Comparison of ENCODE assay signal across 1 cellular context in the genomic region with DNA sequence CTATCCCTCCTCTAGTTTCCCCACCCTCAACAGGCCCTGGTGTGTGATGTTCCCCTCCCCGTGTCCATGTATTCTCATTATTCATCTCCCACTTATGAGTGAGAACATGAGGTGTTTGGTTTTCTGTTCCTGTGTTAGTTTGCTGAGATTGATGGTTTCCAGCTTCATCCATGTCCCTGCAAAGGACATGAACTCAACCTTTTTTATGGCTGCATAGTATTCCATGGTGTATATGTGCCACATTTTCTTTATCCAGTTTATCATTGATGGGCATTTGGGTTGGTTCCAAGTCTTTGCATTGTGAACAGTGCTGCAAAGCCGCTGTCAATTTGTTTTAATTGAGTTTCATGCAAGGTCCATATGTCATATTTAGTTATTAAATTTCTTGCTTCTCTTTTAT.
TF ChIP-seq lines count a peak whose summit lies in the region.

No MANE protein-coding gene starts in this region.

TF ChIP-seq in HEK293, 187 proteins besides CTCF, POLR2A, EP300 and RAD21 (continued from another document):
- TF ChIP-seq, protein P1, sequence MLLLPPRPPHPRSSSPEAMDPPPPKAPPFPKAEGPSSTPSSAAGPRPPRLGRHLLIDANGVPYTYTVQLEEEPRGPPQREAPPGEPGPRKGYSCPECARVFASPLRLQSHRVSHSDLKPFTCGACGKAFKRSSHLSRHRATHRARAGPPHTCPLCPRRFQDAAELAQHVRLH (tag by site-specific recombination; IDR thresholded peaks at IDR 0.05), result peak; percentile 79; the same call in 1 of the 2 replicates
